Comparison of ENCODE assay signal across 30 cellular contexts in the genomic region with DNA sequence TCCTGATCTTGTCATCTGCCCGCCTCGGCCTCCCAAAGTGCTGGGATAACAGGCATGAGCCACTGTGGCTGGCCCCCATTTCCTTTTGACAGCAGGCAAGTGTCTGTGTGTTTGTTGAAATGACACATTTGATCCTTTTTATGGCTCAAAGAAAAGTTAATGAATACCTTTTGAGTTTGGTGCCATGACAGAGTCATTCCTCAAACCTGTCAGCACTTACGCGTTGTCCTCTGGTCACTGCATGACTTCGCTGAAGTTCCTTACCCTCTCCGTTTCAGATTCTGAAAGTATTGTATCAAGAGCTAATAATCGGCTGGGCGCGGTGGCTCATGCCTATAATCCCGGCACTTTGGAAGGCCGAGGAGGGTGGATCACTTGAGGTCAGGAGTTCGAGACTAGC.
"Had no signal": no experiment of that assay in that cellular context is flagged by ENCODE, and none has a peak within 500 bp of the region (broad histone marks: within the 10 kb centered on the region; RNA-seq: fewer than 3 reads in every experiment).

No MANE protein-coding gene starts in this region.

- FAIRE-seq: astrocyte, bronchial epithelial cell, frontal cortex had no signal

- DNase-seq: activated CD4-positive, alpha-beta memory T cell treated with anti-CD3 and anti-CD28 coated beads, Interleukin-2, amount 10 ng/mL, durations not matched to agents 7 days and 5 days; activated CD4-positive, alpha-beta T cell treated with anti-CD3 and anti-CD28 coated beads for 36 hours; activated CD4-positive, alpha-beta T cell treated with anti-CD3 and anti-CD28 coated beads, Interleukin-2, amount 10 ng/mL, durations not matched to agents 7 days and 5 days; activated CD4-positive, alpha-beta T cell treated with anti-CD3 and anti-CD28 coated beads, Interleukin-2, amount 50 U/mL, for 4 hours; activated CD4-positive, CD25-positive, alpha-beta regulatory T cell; activated CD4-positive, CD25-positive, alpha-beta regulatory T cell treated with anti-CD3 and anti-CD28 coated beads, Interleukin-2, amount 50 U/mL, for 72 hours; activated CD8-positive, alpha-beta memory T cell treated with anti-CD3 and anti-CD28 coated beads, Interleukin-2, amount 50 U/mL, for 48 hours; activated gamma-delta T cell; activated naive CD4-positive, alpha-beta T cell treated with Interleukin-2 at 50 U/mL for 16 hours; activated naive CD8-positive, alpha-beta T cell treated with anti-CD3 and anti-CD28 coated beads, Interleukin-2, amount 10 ng/mL, durations not matched to agents 7 days and 5 days; activated T-cell treated with anti-CD3 and anti-CD28 coated beads for 4 hours; activated T-cell treated with anti-CD3 and anti-CD28 coated beads, Interleukin-2, amount 50 U/mL, for 24 hours; activated T-cell treated with anti-CD3 and anti-CD28 coated beads, Interleukin-2, amount 50 U/mL, for 72 hours; amniotic stem cell; anterior cingulate cortex; brain microvascular endothelial cell; dorsolateral prefrontal cortex; effector memory CD4-positive, alpha-beta T cell; endodermal cell; foreskin fibroblast; head of caudate nucleus; T-helper 2 cell had no signal

- H3K4me3 Mint-ChIP-seq: activated CD4-positive, alpha-beta memory T cell treated with anti-CD3 and anti-CD28 coated beads, Interleukin-2, amount 10 ng/mL, durations not matched to agents 7 days and 5 days; activated CD4-positive, alpha-beta T cell treated with anti-CD3 and anti-CD28 coated beads for 36 hours; activated CD4-positive, alpha-beta T cell treated with anti-CD3 and anti-CD28 coated beads, Interleukin-2, amount 10 ng/mL, durations not matched to agents 7 days and 5 days; activated naive CD4-positive, alpha-beta T cell treated with anti-CD3 and anti-CD28 coated beads, Interleukin-2, amount 50 U/mL, for 24 hours; activated naive CD8-positive, alpha-beta T cell treated with anti-CD3 and anti-CD28 coated beads, Interleukin-2, amount 10 ng/mL, durations not matched to agents 7 days and 5 days; activated T-cell treated with anti-CD3 and anti-CD28 coated beads, Interleukin-2, amount 50 U/mL, for 24 hours; activated T-cell treated with anti-CD3 and anti-CD28 coated beads, Interleukin-2, amount 50 U/mL, for 72 hours; central memory CD8-positive, alpha-beta T cell; dendritic cell treated with granulocyte-macrophage colony-stimulating factor and Interleukin-4, amounts not matched to agents 40 ng/mL and 50 ng/mL, for 4 days; endodermal cell had no signal

- H3K27me3 ChIP-seq: brain microvascular endothelial cell, dorsolateral prefrontal cortex had no signal

- H3K4me3 ChIP-seq: coronary artery, dorsolateral prefrontal cortex had no signal

- H3K27me3 Mint-ChIP-seq: activated CD4-positive, alpha-beta memory T cell treated with anti-CD3 and anti-CD28 coated beads, Interleukin-2, amount 10 ng/mL, durations not matched to agents 7 days and 5 days; activated CD4-positive, alpha-beta T cell treated with anti-CD3 and anti-CD28 coated beads for 36 hours; activated CD4-positive, alpha-beta T cell treated with anti-CD3 and anti-CD28 coated beads, Interleukin-2, amount 10 ng/mL, durations not matched to agents 7 days and 5 days; activated naive CD4-positive, alpha-beta T cell treated with anti-CD3 and anti-CD28 coated beads, Interleukin-2, amount 50 U/mL, for 24 hours; activated naive CD8-positive, alpha-beta T cell treated with anti-CD3 and anti-CD28 coated beads, Interleukin-2, amount 10 ng/mL, durations not matched to agents 7 days and 5 days; activated T-cell treated with anti-CD3 and anti-CD28 coated beads, Interleukin-2, amount 50 U/mL, for 24 hours; central memory CD8-positive, alpha-beta T cell; dendritic cell treated with granulocyte-macrophage colony-stimulating factor and Interleukin-4, amounts not matched to agents 40 ng/mL and 50 ng/mL, for 4 days had no signal

- H3K27ac Mint-ChIP-seq: activated CD4-positive, alpha-beta memory T cell treated with anti-CD3 and anti-CD28 coated beads, Interleukin-2, amount 10 ng/mL, durations not matched to agents 7 days and 5 days; activated CD4-positive, alpha-beta T cell treated with anti-CD3 and anti-CD28 coated beads for 36 hours; activated CD4-positive, alpha-beta T cell treated with anti-CD3 and anti-CD28 coated beads, Interleukin-2, amount 10 ng/mL, durations not matched to agents 7 days and 5 days; activated naive CD4-positive, alpha-beta T cell treated with anti-CD3 and anti-CD28 coated beads, Interleukin-2, amount 50 U/mL, for 24 hours; activated naive CD8-positive, alpha-beta T cell treated with anti-CD3 and anti-CD28 coated beads, Interleukin-2, amount 10 ng/mL, durations not matched to agents 7 days and 5 days; activated T-cell treated with anti-CD3 and anti-CD28 coated beads, Interleukin-2, amount 50 U/mL, for 24 hours; activated T-cell treated with anti-CD3 and anti-CD28 coated beads, Interleukin-2, amount 50 U/mL, for 72 hours; dendritic cell treated with granulocyte-macrophage colony-stimulating factor and Interleukin-4, amounts not matched to agents 40 ng/mL and 50 ng/mL, for 4 days; endodermal cell had no signal

- ATAC-seq: activated CD4-positive, alpha-beta T cell treated with anti-CD3 and anti-CD28 coated beads for 36 hours; activated T-cell treated with anti-CD3 and anti-CD28 coated beads, Interleukin-2, amount 50 U/mL, for 72 hours; esophagus mucosa had no signal

- H3K9me3 Mint-ChIP-seq: activated naive CD4-positive, alpha-beta T cell treated with anti-CD3 and anti-CD28 coated beads, Interleukin-2, amount 50 U/mL, for 24 hours had no signal

- H3K27ac ChIP-seq: brain microvascular endothelial cell, coronary artery, dorsolateral prefrontal cortex had no signal

- H3K4me1 Mint-ChIP-seq: activated CD4-positive, alpha-beta memory T cell treated with anti-CD3 and anti-CD28 coated beads, Interleukin-2, amount 10 ng/mL, durations not matched to agents 7 days and 5 days; activated CD4-positive, alpha-beta T cell treated with anti-CD3 and anti-CD28 coated beads for 36 hours; activated CD4-positive, alpha-beta T cell treated with anti-CD3 and anti-CD28 coated beads, Interleukin-2, amount 10 ng/mL, durations not matched to agents 7 days and 5 days; activated naive CD8-positive, alpha-beta T cell treated with anti-CD3 and anti-CD28 coated beads, Interleukin-2, amount 10 ng/mL, durations not matched to agents 7 days and 5 days; central memory CD8-positive, alpha-beta T cell; endodermal cell had no signal
